8 cellular contexts compared by ENCODE assay signal in genomic region chr15:44537728-44538240, GRCh38. TPM values are rescaled to one million over a fixed set of nuclear protein-coding genes. Genes with fewer than 3 reads are reported as not detected.
DNase-seq lines count a peak whose midpoint lies in the region.

No MANE protein-coding gene starts in this region.

- peak overlapping the region; percentile 75 to 92 (median 85) for H3K4me3 ChIP-seq in subcutaneous abdominal adipose tissue (ENCODE audit: low read depth in 1 of 5, low read length in 5 of 5)

- H3K27ac ChIP-seq in adipose tissue (ENCODE audit: low read depth, low read length) = peak overlapping the region; percentile 35
- peak overlapping the region; percentile 97 for H3K27ac ChIP-seq in subcutaneous abdominal adipose tissue (ENCODE audit: low read depth, low read length)

- DNase-seq in COR-L47 (lab: John Stamatoyannopoulos, UW) (peak; percentile 14), KG1 (lab: John Stamatoyannopoulos, UW) (peak; percentile 54), iris pigment epithelial cell (ENCODE audit: low read depth) (peak; percentile 16), DMS79 (lab: John Stamatoyannopoulos, UW) (no peak), hepatic stellate cell (ENCODE audit: low spot score) (no peak), T1000 (lab: John Stamatoyannopoulos, UW) (no peak)

- peaks cover 4 to 51% (median 44%) of the 10 kb centered on the region in 5 donors for H3K4me1 ChIP-seq in subcutaneous abdominal adipose tissue (ENCODE audit: control insufficient read depth in 5 of 5, insufficient read depth in 5 of 5, low read length in 5 of 5)

- H3K36me3 ChIP-seq in subcutaneous abdominal adipose tissue (ENCODE audit: control insufficient read depth in 5 of 5, insufficient read depth in 5 of 5, low read length in 5 of 5) = peaks cover 0 to 16% (median 5%) of the 10 kb centered on the region in 5 donors

- H3K27me3 ChIP-seq in subcutaneous abdominal adipose tissue (ENCODE audit: control insufficient read depth in 5 of 5, insufficient read depth in 4 of 5, low read length in 5 of 5) = no peaks in the 10 kb centered on the region

- 3 to 8% (median 7%) methylated on average over 13 of the region's 13 CpGs for WGBS in adipose tissue, 3 donors

- peak overlapping the region; percentile 79 to 98 (median 94) for H3K9ac ChIP-seq in subcutaneous abdominal adipose tissue (ENCODE audit: low read length in 5 of 5)

- no peaks in the 10 kb centered on the region for H3K9me3 ChIP-seq in subcutaneous abdominal adipose tissue (ENCODE audit: control insufficient read depth in 5 of 5, low read length in 5 of 5)

RNA-seq across cellular contexts. Expression of gene EIF3J, which starts 0.8 kb away (rescaled TPM):
- polyA plus RNA-seq in adipose tissue = 10 to 100 TPM; 37.0 to 56.4 (median 56.1) TPM

Comparison
In these comparisons a context has a peak if more than half of its experiments do, and no peak if none do; other contexts are left out.
1. DNase-seq: peak in COR-L47 (single experiment), KG1 (single experiment) and iris pigment epithelial cell (single experiment); none in DMS79 (single experiment), hepatic stellate cell (single experiment) and T1000 (single experiment).